ENCODE assay signal across 26 cellular contexts in genomic region chr11:110243804-110244203, GRCh38.
"Had no signal": no experiment of that assay in that cellular context is flagged by ENCODE, and none has a peak within 500 bp of the region (broad histone marks: within the 10 kb centered on the region; RNA-seq: fewer than 3 reads in every experiment).

No MANE protein-coding gene starts in this region.

- H3K27me3 ChIP-seq: adrenal gland, ascending aorta, brain microvascular endothelial cell, hepatocyte, neutrophil, ovary, right atrium auricular region, upper lobe of left lung had no signal

- H3K9me3 ChIP-seq: adrenal gland, ascending aorta, neutrophil, ovary, psoas muscle, right atrium auricular region, upper lobe of left lung had no signal

- H3K36me3 ChIP-seq: neutrophil, ovary had no signal

- DNase-seq: activated CD4-positive, alpha-beta T cell treated with anti-CD3 and anti-CD28 coated beads for 4 hours; activated CD4-positive, alpha-beta T cell treated with anti-CD3 and anti-CD28 coated beads, Interleukin-2, amount 50 U/mL, for 48 hours; activated CD4-positive, CD25-positive, alpha-beta regulatory T cell; activated CD8-positive, alpha-beta memory T cell treated with anti-CD3 and anti-CD28 coated beads, Interleukin-2, amount 50 U/mL, for 48 hours; activated naive CD4-positive, alpha-beta T cell; activated T-cell treated with anti-CD3 and anti-CD28 coated beads, Interleukin-2, amount 50 U/mL, for 4 hours; adrenal gland; brain microvascular endothelial cell; effector memory CD4-positive, alpha-beta T cell; foreskin melanocyte; immature natural killer cell; natural killer cell; ovary; psoas muscle; stimulated activated CD4-positive, alpha-beta T cell treated with anti-CD3 and anti-CD28 coated beads, Interleukin-12 subunit alpha, Interleukin-12 subunit beta, amount 100 ng/mL, for 4 hours; stimulated activated CD4-positive, alpha-beta T cell treated with anti-CD3 and anti-CD28 coated beads, Interleukin-4, amount 100 ng/mL, for 4 hours; stimulated activated naive CD8-positive, alpha-beta T cell treated with anti-CD3 and anti-CD28 coated beads, Interleukin-15, Interleukin-2, amounts not matched to agents 100 U/mL and 50 U/mL, for 24 hours; upper lobe of left lung had no signal

- H3K4me1 ChIP-seq: ascending aorta, psoas muscle, right atrium auricular region had no signal

- ATAC-seq: activated T-cell treated with anti-CD3 and anti-CD28 coated beads, Interleukin-2, amount 50 U/mL, for 4 hours; esophagus mucosa; left lobe of liver; natural killer cell; psoas muscle; stimulated activated naive CD8-positive, alpha-beta T cell treated with anti-CD3 and anti-CD28 coated beads, Interleukin-15, Interleukin-2, amounts not matched to agents 100 U/mL and 50 U/mL, for 24 hours had no signal

- H3K4me3 ChIP-seq: adrenal gland, ascending aorta, hepatocyte, lung, ovary, psoas muscle, right atrium auricular region, upper lobe of left lung had no signal

- H3K27ac ChIP-seq: adrenal gland, ascending aorta, brain microvascular endothelial cell, hepatocyte, neutrophil, ovary, psoas muscle, right atrium auricular region, upper lobe of left lung had no signal

- FAIRE-seq: colon had no signal
